ENCODE assay signal across 1 cellular context in genomic region chr22:37187552-37187890, GRCh38.
TF ChIP-seq lines count a peak whose summit lies in the region.

No MANE protein-coding gene starts in this region.

TF ChIP-seq in GM23338, 12 proteins besides CTCF, POLR2A, EP300 and RAD21:
- no peak for TF ChIP-seq NANOG (IDR thresholded peaks at IDR 0.05; ENCODE audit: borderline replicate concordance)
- no peak for TF ChIP-seq STAT1 (IDR thresholded peaks at IDR 0.05; ENCODE audit: unreplicated experiment)
- no peak for TF ChIP-seq ZNF114 (CRISPR knock-in tag; IDR thresholded peaks at IDR 0.05)
- no peak for TF ChIP-seq JUNB (IDR thresholded peaks at IDR 0.05; ENCODE audit: unreplicated experiment)
- TF ChIP-seq ZNF331 (CRISPR knock-in tag; IDR thresholded peaks at IDR 0.05; ENCODE audit: low read depth), result no peak
- no peak; the same call in 1 of the 2 replicates for TF ChIP-seq POLR2AphosphoS5 (IDR thresholded peaks at IDR 0.05; ENCODE audit: low read depth)
- TF ChIP-seq REST (IDR thresholded peaks at IDR 0.05; ENCODE audit: unreplicated experiment), result no peak
- no peak for TF ChIP-seq ETS1 (IDR thresholded peaks at IDR 0.05)
